1 cellular context compared by ENCODE assay signal in the genomic region with DNA sequence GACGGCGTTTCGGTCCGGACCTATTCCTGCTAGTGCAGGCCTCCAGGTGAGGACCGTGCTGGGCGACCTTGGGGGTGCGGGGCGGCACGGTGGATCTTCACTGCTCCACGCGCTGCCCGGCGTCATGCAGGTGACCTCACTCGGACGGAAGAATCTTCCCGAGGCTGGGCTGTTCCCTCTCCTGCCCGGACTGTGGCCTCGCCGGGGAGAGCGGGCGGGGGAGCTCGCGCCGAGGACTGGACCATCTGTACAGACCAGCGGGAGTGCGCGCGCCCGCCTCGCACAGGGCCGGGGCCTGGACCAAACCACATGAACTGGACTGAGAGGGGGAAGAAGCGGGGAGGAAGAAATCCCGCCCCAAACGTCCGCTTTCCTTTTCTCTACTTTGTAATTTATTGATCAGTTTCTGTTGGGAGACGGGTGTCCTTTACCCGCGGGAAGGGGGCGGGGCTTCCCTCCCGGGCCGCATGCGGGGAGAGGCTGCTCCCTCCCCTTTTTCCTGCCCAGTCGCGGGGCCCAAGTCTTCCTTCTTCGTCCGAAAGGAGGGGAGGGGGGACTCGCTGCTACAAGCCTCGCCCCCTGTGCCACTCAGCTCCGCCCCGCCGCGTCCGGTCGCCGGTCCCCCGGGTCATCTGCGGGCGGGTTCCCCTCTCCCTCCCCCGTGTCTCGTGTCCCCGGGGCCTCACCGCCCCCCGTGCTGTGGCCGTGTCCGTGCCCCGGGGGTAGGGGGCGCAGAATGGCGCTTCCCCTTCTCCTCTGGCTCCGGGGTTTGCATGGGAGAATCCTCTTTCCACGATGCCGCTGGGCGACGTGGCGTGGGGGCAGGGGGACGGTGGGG.
TF ChIP-seq lines count a peak whose summit lies in the region.

No MANE protein-coding gene starts in this region.

TF ChIP-seq in HepG2, 621 proteins besides CTCF, POLR2A, EP300 and RAD21 (continued from another document and continues in another):
- no peak; the same call in none of the 2 replicates for TF ChIP-seq ZSCAN25 (CRISPR knock-in tag; IDR thresholded peaks at IDR 0.05)
- TF ChIP-seq ZNF331 (CRISPR knock-in tag; IDR thresholded peaks at IDR 0.05), result no peak
- no peak for TF ChIP-seq ZSCAN12 (CRISPR knock-in tag; IDR thresholded peaks at IDR 0.05)
- no peak for TF ChIP-seq ZNF766 (CRISPR knock-in tag; IDR thresholded peaks at IDR 0.05; ENCODE audit: borderline replicate concordance)
- no peak for TF ChIP-seq CHCHD3 (CRISPR knock-in tag; IDR thresholded peaks at IDR 0.05)
- no peak for TF ChIP-seq SKI (IDR thresholded peaks at IDR 0.05; ENCODE audit: partially characterized antibody)
- TF ChIP-seq HOXA7 (CRISPR knock-in tag; IDR thresholded peaks at IDR 0.05), result no peak
- TF ChIP-seq, protein P1, sequence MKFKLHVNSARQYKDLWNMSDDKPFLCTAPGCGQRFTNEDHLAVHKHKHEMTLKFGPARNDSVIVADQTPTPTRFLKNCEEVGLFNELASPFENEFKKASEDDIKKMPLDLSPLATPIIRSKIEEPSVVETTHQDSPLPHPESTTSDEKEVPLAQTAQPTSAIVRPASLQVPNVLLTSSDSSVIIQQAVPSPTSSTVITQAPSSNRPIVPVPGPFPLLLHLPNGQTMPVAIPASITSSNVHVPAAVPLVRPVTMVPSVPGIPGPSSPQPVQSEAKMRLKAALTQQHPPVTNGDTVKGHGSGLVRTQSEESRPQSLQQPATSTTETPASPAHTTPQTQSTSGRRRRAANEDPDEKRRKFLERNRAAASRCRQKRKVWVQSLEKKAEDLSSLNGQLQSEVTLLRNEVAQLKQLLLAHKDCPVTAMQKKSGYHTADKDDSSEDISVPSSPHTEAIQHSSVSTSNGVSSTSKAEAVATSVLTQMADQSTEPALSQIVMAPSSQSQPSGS (CRISPR knock-in tag; IDR thresholded peaks at IDR 0.05), result no peak; the same call in 1 of the 2 replicates
- TF ChIP-seq KLF13 (CRISPR knock-in tag; IDR thresholded peaks at IDR 0.05), result no peak
- no peak for TF ChIP-seq NCOR1 (IDR thresholded peaks at IDR 0.05; ENCODE audit: borderline replicate concordance, low read length)
- no peak for TF ChIP-seq RAD51 (IDR thresholded peaks at IDR 0.05; ENCODE audit: borderline replicate concordance)
- no peak for TF ChIP-seq PRMT3 (CRISPR knock-in tag; IDR thresholded peaks at IDR 0.05; ENCODE audit: borderline replicate concordance, low read depth)
- TF ChIP-seq ZSCAN21 (CRISPR knock-in tag; IDR thresholded peaks at IDR 0.05; ENCODE audit: borderline replicate concordance), result peak; percentile 39; the same call in 1 of the 2 replicates
- TF ChIP-seq KDM1A (CRISPR knock-in tag; IDR thresholded peaks at IDR 0.05), result no peak
- TF ChIP-seq, protein P2, sequence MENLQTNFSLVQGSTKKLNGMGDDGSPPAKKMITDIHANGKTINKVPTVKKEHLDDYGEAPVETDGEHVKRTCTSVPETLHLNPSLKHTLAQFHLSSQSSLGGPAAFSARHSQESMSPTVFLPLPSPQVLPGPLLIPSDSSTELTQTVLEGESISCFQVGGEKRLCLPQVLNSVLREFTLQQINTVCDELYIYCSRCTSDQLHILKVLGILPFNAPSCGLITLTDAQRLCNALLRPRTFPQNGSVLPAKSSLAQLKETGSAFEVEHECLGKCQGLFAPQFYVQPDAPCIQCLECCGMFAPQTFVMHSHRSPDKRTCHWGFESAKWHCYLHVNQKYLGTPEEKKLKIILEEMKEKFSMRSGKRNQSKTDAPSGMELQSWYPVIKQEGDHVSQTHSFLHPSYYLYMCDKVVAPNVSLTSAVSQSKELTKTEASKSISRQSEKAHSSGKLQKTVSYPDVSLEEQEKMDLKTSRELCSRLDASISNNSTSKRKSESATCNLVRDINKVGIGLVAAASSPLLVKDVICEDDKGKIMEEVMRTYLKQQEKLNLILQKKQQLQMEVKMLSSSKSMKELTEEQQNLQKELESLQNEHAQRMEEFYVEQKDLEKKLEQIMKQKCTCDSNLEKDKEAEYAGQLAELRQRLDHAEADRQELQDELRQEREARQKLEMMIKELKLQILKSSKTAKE (CRISPR knock-in tag; IDR thresholded peaks at IDR 0.05; ENCODE audit: borderline replicate concordance), result no peak
- no peak for TF ChIP-seq CCDC6 (CRISPR knock-in tag; IDR thresholded peaks at IDR 0.05)
- TF ChIP-seq, protein P3, sequence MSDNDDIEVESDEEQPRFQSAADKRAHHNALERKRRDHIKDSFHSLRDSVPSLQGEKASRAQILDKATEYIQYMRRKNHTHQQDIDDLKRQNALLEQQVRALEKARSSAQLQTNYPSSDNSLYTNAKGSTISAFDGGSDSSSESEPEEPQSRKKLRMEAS (IDR thresholded peaks at IDR 0.05), result peak; percentile 74
- no peak for TF ChIP-seq ADNP (CRISPR knock-in tag; IDR thresholded peaks at IDR 0.05)
- TF ChIP-seq, protein P4, sequence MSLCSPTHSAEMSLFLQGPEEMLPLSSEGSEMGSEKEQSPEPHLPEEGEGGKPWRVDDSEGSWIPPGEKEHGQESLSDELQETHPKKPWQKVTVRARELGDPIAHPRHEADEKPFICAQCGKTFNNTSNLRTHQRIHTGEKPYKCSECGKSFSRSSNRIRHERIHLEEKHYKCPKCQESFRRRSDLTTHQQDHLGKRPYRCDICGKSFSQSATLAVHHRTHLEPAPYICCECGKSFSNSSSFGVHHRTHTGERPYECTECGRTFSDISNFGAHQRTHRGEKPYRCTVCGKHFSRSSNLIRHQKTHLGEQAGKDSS (CRISPR knock-in tag; IDR thresholded peaks at IDR 0.05; ENCODE audit: borderline replicate concordance, low read depth), result no peak; the same call in 1 of the 2 replicates
- TF ChIP-seq, protein P5, sequence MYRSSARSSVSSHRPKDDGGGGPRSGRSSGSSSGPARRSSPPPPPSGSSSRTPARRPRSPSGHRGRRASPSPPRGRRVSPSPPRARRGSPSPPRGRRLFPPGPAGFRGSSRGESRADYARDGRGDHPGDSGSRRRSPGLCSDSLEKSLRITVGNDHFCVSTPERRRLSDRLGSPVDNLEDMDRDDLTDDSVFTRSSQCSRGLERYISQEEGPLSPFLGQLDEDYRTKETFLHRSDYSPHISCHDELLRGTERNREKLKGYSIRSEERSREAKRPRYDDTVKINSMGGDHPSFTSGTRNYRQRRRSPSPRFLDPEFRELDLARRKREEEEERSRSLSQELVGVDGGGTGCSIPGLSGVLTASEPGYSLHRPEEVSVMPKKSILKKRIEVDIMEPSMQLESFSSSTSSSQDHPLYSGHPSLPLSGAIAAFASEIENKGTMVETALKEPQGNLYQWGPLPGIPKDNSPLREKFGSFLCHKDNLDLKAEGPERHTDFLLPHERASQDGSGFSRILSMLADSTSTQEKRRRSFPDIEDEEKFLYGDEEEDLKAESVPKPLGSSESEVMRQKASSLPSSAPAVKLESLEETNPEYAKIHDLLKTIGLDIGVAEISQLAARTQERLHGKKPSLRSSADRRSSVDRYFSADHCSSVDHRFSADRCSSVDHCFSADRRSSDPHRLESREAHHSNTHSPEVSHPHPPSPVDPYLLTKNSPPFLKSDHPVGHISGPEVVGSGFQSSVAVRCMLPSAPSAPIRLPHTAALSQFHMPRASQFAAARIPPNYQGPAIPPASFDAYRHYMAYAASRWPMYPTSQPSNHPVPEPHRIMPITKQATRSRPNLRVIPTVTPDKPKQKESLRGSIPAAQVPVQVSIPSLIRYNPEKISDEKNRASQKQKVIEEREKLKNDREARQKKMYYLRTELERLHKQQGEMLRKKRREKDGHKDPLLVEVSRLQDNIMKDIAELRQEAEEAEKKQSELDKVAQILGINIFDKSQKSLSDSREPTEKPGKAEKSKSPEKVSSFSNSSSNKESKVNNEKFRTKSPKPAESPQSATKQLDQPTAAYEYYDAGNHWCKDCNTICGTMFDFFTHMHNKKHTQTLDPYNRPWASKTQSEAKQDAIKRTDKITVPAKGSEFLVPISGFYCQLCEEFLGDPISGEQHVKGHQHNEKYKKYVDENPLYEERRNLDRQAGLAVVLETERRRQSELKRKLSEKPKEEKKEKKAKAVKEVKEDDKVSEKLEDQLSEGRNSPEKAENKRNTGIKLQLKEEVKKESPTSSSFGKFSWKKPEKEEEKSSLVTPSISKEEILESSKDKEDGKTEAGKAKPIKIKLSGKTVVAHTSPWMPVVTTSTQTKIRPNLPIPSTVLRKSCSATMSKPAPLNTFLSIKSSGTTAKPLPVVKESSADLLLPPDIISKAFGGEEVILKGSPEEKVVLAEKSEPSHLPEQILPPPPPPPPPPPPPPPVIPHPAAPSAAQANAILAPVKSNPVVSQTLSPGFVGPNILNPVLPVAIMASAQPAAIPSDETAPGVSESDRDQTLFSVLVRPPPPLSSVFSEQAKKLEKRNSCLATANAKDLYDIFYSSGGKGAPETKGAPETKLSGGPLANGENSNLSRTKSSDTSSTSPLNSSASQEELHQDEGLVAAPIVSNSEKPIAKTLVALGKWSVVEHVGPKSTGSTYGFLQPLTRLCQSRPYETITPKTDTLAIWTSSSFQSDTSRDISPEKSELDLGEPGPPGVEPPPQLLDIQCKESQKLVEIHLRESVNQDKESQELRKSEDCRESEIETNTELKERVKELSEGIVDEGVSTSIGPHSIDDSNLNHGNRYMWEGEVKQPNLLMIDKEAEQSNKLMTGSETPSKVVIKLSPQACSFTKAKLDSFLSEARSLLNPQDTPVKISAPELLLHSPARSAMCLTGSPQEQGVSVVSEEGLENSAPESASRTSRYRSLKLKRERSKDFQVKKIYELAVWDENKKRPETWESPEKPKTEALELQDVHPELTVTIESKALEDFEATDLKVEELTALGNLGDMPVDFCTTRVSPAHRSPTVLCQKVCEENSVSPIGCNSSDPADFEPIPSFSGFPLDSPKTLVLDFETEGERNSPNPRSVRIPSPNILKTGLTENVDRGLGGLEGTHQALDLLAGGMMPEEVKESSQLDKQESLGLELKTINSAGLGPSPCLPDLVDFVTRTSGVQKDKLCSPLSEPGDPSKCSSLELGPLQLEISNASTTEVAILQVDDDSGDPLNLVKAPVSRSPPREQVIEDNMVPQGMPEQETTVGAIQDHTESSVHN (CRISPR knock-in tag; IDR thresholded peaks at IDR 0.05), result 0 out of 2 replicates have a peak, but pooled peaks have one; percentile 50
- TF ChIP-seq, protein P6, sequence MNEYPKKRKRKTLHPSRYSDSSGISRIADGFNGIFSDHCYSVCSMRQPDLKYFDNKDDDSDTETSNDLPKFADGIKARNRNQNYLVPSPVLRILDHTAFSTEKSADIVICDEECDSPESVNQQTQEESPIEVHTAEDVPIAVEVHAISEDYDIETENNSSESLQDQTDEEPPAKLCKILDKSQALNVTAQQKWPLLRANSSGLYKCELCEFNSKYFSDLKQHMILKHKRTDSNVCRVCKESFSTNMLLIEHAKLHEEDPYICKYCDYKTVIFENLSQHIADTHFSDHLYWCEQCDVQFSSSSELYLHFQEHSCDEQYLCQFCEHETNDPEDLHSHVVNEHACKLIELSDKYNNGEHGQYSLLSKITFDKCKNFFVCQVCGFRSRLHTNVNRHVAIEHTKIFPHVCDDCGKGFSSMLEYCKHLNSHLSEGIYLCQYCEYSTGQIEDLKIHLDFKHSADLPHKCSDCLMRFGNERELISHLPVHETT (CRISPR knock-in tag; conservative IDR thresholded peaks at IDR 0.05), result no peak
- TF ChIP-seq AKAP8 (CRISPR knock-in tag; IDR thresholded peaks at IDR 0.05), result no peak; the same call in 1 of the 2 replicates
- TF ChIP-seq, protein P7, sequence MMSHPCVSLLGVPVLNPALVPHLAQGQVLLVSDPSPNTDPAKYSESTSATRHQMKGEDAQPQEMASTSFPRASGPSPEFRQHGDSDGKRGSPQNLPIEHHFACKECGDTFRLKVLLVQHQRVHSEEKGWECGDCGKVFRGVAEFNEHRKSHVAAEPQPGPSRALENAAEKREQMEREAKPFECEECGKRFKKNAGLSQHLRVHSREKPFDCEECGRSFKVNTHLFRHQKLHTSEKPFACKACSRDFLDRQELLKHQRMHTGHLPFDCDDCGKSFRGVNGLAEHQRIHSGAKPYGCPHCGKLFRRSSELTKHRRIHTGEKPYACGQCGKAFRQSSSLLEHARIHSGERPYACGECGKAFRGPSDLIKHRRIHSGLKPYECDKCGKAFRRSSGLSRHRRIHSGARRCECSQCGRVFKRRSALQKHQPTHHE (CRISPR knock-in tag; IDR thresholded peaks at IDR 0.05; ENCODE audit: borderline replicate concordance), result no peak
- TF ChIP-seq, protein P8, sequence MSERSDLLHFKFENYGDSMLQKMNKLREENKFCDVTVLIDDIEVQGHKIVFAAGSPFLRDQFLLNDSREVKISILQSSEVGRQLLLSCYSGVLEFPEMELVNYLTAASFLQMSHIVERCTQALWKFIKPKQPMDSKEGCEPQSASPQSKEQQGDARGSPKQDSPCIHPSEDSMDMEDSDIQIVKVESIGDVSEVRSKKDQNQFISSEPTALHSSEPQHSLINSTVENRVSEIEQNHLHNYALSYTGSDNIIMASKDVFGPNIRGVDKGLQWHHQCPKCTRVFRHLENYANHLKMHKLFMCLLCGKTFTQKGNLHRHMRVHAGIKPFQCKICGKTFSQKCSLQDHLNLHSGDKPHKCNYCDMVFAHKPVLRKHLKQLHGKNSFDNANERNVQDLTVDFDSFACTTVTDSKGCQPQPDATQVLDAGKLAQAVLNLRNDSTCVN (CRISPR knock-in tag; IDR thresholded peaks at IDR 0.05; ENCODE audit: borderline replicate concordance), result peak; percentile 60; the same call in 1 of the 2 replicates
- no peak for TF ChIP-seq ZNF614 (CRISPR knock-in tag; IDR thresholded peaks at IDR 0.05; ENCODE audit: borderline replicate concordance)
- TF ChIP-seq ETV5 (CRISPR knock-in tag; IDR thresholded peaks at IDR 0.05; ENCODE audit: borderline replicate concordance), result peak; percentile 61
- no peak for TF ChIP-seq MAFG (CRISPR knock-in tag; IDR thresholded peaks at IDR 0.05)
- no peak for TF ChIP-seq NKX3-1 (CRISPR knock-in tag; IDR thresholded peaks at IDR 0.05)
- no peak for TF ChIP-seq DNMT3B (CRISPR knock-in tag; conservative IDR thresholded peaks at IDR 0.05)
- TF ChIP-seq GATAD2A (CRISPR knock-in tag; IDR thresholded peaks at IDR 0.05), result peak; percentile 10; the same call in 1 of the 2 replicates
- peak; percentile 65; the same call in 1 of the 2 replicates for TF ChIP-seq ZNF510 (CRISPR knock-in tag; IDR thresholded peaks at IDR 0.05; ENCODE audit: low read depth)
- TF ChIP-seq NRL (CRISPR knock-in tag; IDR thresholded peaks at IDR 0.05; ENCODE audit: borderline replicate concordance), result peak; percentile 92
- TF ChIP-seq MIXL1 (CRISPR knock-in tag; IDR thresholded peaks at IDR 0.05), result no peak
- TF ChIP-seq, protein P9, sequence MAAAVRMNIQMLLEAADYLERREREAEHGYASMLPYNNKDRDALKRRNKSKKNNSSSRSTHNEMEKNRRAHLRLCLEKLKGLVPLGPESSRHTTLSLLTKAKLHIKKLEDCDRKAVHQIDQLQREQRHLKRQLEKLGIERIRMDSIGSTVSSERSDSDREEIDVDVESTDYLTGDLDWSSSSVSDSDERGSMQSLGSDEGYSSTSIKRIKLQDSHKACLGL (CRISPR knock-in tag; IDR thresholded peaks at IDR 0.05), result no peak
- no peak for TF ChIP-seq SRSF4 (IDR thresholded peaks at IDR 0.05; ENCODE audit: low read depth, low read length, poor library complexity, severe bottlenecking)
- TF ChIP-seq SIX4 (CRISPR knock-in tag; IDR thresholded peaks at IDR 0.05), result no peak
- TF ChIP-seq, protein P10, sequence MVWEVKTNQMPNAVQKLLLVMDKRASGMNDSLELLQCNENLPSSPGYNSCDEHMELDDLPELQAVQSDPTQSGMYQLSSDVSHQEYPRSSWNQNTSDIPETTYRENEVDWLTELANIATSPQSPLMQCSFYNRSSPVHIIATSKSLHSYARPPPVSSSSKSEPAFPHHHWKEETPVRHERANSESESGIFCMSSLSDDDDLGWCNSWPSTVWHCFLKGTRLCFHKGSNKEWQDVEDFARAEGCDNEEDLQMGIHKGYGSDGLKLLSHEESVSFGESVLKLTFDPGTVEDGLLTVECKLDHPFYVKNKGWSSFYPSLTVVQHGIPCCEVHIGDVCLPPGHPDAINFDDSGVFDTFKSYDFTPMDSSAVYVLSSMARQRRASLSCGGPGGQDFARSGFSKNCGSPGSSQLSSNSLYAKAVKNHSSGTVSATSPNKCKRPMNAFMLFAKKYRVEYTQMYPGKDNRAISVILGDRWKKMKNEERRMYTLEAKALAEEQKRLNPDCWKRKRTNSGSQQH (CRISPR knock-in tag; IDR thresholded peaks at IDR 0.05; ENCODE audit: low read depth), result no peak
- TF ChIP-seq PLRG1 (conservative IDR thresholded peaks at IDR 0.05), result no peak
- no peak for TF ChIP-seq ZNF75D (CRISPR knock-in tag; IDR thresholded peaks at IDR 0.05; ENCODE audit: borderline replicate concordance)
- TF ChIP-seq RFXAP (CRISPR knock-in tag; IDR thresholded peaks at IDR 0.05; ENCODE audit: borderline replicate concordance), result no peak; the same call in 1 of the 2 replicates
